Comparison of ENCODE assay signal across 16 cellular contexts in genomic region chr19:2334986-2335846, GRCh38. TPM values are rescaled to one million over a fixed set of nuclear protein-coding genes. Genes with fewer than 3 reads are reported as not detected.
DNase-seq lines count a peak whose midpoint lies in the region; ATAC-seq and TF ChIP-seq lines count a peak whose summit lies in the region.
"Had no signal": no experiment of that assay in that cellular context is flagged by ENCODE, and none has a peak within 500 bp of the region (broad histone marks: within the 10 kb centered on the region; RNA-seq: fewer than 3 reads in every experiment).

No MANE protein-coding gene starts in this region.

- ATAC-seq in right cardiac atrium (no peak), left cardiac atrium (no peak), T-helper 17 cell (no peak), HG03095 (IDR thresholded peaks at IDR 0.05; ENCODE audit: unreplicated experiment) (no peak)

- no peak overlapping the region for H3K4me3 ChIP-seq in right cardiac atrium (ENCODE audit: low read length)
- H3K4me3 ChIP-seq: left ventricle myocardium inferior, MG63, SJCRH30 had no signal

- peak overlapping the region; percentile 53 for H3K27ac Mint-ChIP-seq in T-helper 17 cell
- H3K27ac Mint-ChIP-seq in glutamatergic neuron (ENCODE audit: unreplicated experiment), result peak overlapping the region; percentile 81

- H3K36me3 Mint-ChIP-seq in T-helper 17 cell (ENCODE audit: low read depth) (no peaks in the 10 kb centered on the region), glutamatergic neuron (ENCODE audit: unreplicated experiment) (peaks cover 11% of the 10 kb centered on the region)

- H3K4me1 ChIP-seq in right cardiac atrium (ENCODE audit: control insufficient read depth, insufficient read depth, low read length), result no peaks in the 10 kb centered on the region

- in situ Hi-C loops in GM13977 (cut with MboI; ENCODE audit: low pct_unique_long_range_greater_than_20kb, low sequenced_read_pairs, unreplicated experiment), result no loop called here

- H3K9me3 ChIP-seq in right cardiac atrium (ENCODE audit: control insufficient read depth, low read length) (no peaks in the 10 kb centered on the region), T-helper 17 cell (ENCODE audit: control insufficient read depth, low read length, poor library complexity, severe bottlenecking) (no peaks in the 10 kb centered on the region)
- H3K9me3 ChIP-seq: left ventricle myocardium inferior, MG63, SJCRH30 had no signal

- DNase-seq in right cardiac atrium (peak in 2 of 3 donors; percentile 40 to 44), left cardiac atrium (no peak), T-helper 17 cell (no peak), glutamatergic neuron (peak; percentile 54), GM13977 (ENCODE audit: low spot score) (no peak), pons (ENCODE audit: low spot score) (no peak)
- DNase-seq: activated T-cell treated with anti-CD3 and anti-CD28 coated beads for 4 hours, cerebellar nuclear complex, DMS153, left ventricle myocardium inferior, MG63, NCI-H187, NCI-H524, SJCRH30 had no signal

- H3K27ac ChIP-seq in right cardiac atrium (ENCODE audit: low read length), result no peak overlapping the region
- H3K27ac ChIP-seq: left ventricle myocardium inferior, SJCRH30 had no signal

- H3K4me1 Mint-ChIP-seq in T-helper 17 cell (peaks cover 17% of the 10 kb centered on the region), glutamatergic neuron (ENCODE audit: low read depth, unreplicated experiment) (peaks cover 30% of the 10 kb centered on the region)

- H3K27me3 ChIP-seq in right cardiac atrium (ENCODE audit: control insufficient read depth, insufficient read depth), result no peaks in the 10 kb centered on the region
- H3K27me3 ChIP-seq: MG63, SJCRH30 had no signal

- no peaks in the 10 kb centered on the region for H3K27me3 Mint-ChIP-seq in T-helper 17 cell
- peaks cover 28% of the 10 kb centered on the region for H3K27me3 Mint-ChIP-seq in glutamatergic neuron (ENCODE audit: unreplicated experiment)

- H3K4me3 Mint-ChIP-seq in T-helper 17 cell, result no peak overlapping the region
- no peak overlapping the region for H3K4me3 Mint-ChIP-seq in glutamatergic neuron (ENCODE audit: unreplicated experiment)

- TF ChIP-seq CTCF in glutamatergic neuron (IDR thresholded peaks at IDR 0.05; ENCODE audit: partially characterized antibody, unreplicated experiment) (no peak), GM13977 (IDR thresholded peaks at IDR 0.05; ENCODE audit: extremely low read depth, insufficient read depth, missing control alignments) (no peak)

- 94% methylated on average over 26 of the region's 26 CpGs for WGBS in right cardiac atrium

- H3K9me3 Mint-ChIP-seq in glutamatergic neuron (ENCODE audit: unreplicated experiment), result peaks cover 35% of the 10 kb centered on the region

- intact Hi-C loops in right cardiac atrium (cut with DNase I) (no loop called here), left cardiac atrium (cut with DNase I) (no loop called here)

RNA-seq across cellular contexts. Expression of gene SPPL2B, which starts 6.7 kb away (rescaled TPM):
- total RNA-seq in right cardiac atrium (10 to 100 TPM; 27.1 to 40.2 (median 31.8) TPM), left cardiac atrium (10 to 100 TPM; 22.9 to 33.7 TPM), T-helper 17 cell (10 to 100 TPM; 73.2 to 86.1 TPM), glutamatergic neuron (ENCODE audit: unreplicated experiment) (166 TPM)
- 28.1 TPM for polyA plus RNA-seq in right cardiac atrium

RNA-seq across cellular contexts. Expression of gene LSM7, which starts 6.8 kb away (rescaled TPM):
- 10 to 100 TPM; 33.0 to 49.9 (median 41.4) TPM for total RNA-seq in right cardiac atrium
- 123 TPM for polyA plus RNA-seq in right cardiac atrium
- total RNA-seq in left cardiac atrium, result 10 to 100 TPM; 43.6 to 47.7 TPM
- total RNA-seq in T-helper 17 cell, result 10 to 100 TPM; 71.5 to 72.2 TPM
- 105 TPM for total RNA-seq in glutamatergic neuron (ENCODE audit: unreplicated experiment)

RNA-seq across cellular contexts. Expression of gene TMPRSS9, which starts 24.8 kb away (rescaled TPM):
- total RNA-seq in right cardiac atrium, result under 1 TPM in 2 of 4 donors, not detected in 2; 0.09 to 0.12 TPM
- polyA plus RNA-seq in right cardiac atrium, result not detected
- total RNA-seq in left cardiac atrium, result not detected
- total RNA-seq in T-helper 17 cell, result not detected
- 0.29 TPM for total RNA-seq in glutamatergic neuron (ENCODE audit: unreplicated experiment)
- total RNA-seq: left ventricle myocardium inferior, subcutaneous adipose tissue had no signal

RNA-seq across cellular contexts. Expression of gene LINGO3, which starts 27.3 kb away (rescaled TPM):
- total RNA-seq in right cardiac atrium (not detected), left cardiac atrium (not detected), T-helper 17 cell (under 1 TPM; 0.20 to 0.29 TPM), glutamatergic neuron (ENCODE audit: unreplicated experiment) (0.25 TPM)
- polyA plus RNA-seq in right cardiac atrium, result not detected
- total RNA-seq: left ventricle myocardium inferior, SJCRH30, subcutaneous adipose tissue had no signal

RNA-seq across cellular contexts. Expression of gene PEAK3, which starts 53.2 kb away (rescaled TPM):
- total RNA-seq in right cardiac atrium, result 1 to 10 TPM; 1.0 to 3.1 (median 1.7) TPM
- 0.84 TPM for polyA plus RNA-seq in right cardiac atrium
- 1 to 10 TPM; 1.0 to 2.3 TPM for total RNA-seq in left cardiac atrium
- total RNA-seq in T-helper 17 cell, result not detected
- not detected for total RNA-seq in glutamatergic neuron (ENCODE audit: unreplicated experiment)

Comparison
In these comparisons a context has a peak if more than half of its experiments do, and no peak if none do; other contexts are left out.
1. DNase-seq: peak in right cardiac atrium (2 of 3) and glutamatergic neuron (single experiment); none in left cardiac atrium (single experiment), T-helper 17 cell (0 of 3), GM13977 (single experiment) and pons (single experiment).